Comparison of ENCODE assay signal across 8 cellular contexts in genomic region chr10:117496616-117497028, GRCh38. TPM values are rescaled to one million over a fixed set of nuclear protein-coding genes. Genes with fewer than 3 reads are reported as not detected.
DNase-seq lines count a peak whose midpoint lies in the region; ATAC-seq and TF ChIP-seq lines count a peak whose summit lies in the region.

No MANE protein-coding gene starts in this region.

- H3K9me3 ChIP-seq in A673 (ENCODE audit: low read depth, low read length, poor library complexity, severe bottlenecking) = no peaks in the 10 kb centered on the region

- H3K27ac Mint-ChIP-seq in central memory CD8-positive, alpha-beta T cell (ENCODE audit: low read depth) = no peak overlapping the region

- peak; percentile 96 for TF ChIP-seq CTCF in A673 (conservative IDR thresholded peaks at IDR 0.05; ENCODE audit: low read depth, low read length)

- no peak overlapping the region for H3K27ac ChIP-seq in A673 (ENCODE audit: low read depth, low read length, poor library complexity, severe bottlenecking)

- H3K4me3 Mint-ChIP-seq in central memory CD8-positive, alpha-beta T cell = no peak overlapping the region

- no TSS peak for BruUV-seq in A673 (replicated peaks; lab: Mats Ljungman, UMichigan)

- ATAC-seq in GM18867 (IDR thresholded peaks at IDR 0.05; ENCODE audit: unreplicated experiment) (peak; percentile 76), HG03135 (IDR thresholded peaks at IDR 0.05; ENCODE audit: unreplicated experiment) (peak; percentile 76)
- peak; percentile 52 for ATAC-seq in central memory CD8-positive, alpha-beta T cell (replicated peaks; ENCODE audit: extremely low read depth, poor library complexity, severe bottlenecking)

- peaks cover 39% of the 10 kb centered on the region for H3K27me3 ChIP-seq in A673 (replicated peaks; ENCODE audit: insufficient read depth, low read depth, low read length, poor library complexity)

- H3K9me3 Mint-ChIP-seq in central memory CD8-positive, alpha-beta T cell = no peaks in the 10 kb centered on the region

- CTCF ChIA-PET in A673 (lab: Charles Lee) = interaction anchor here (0.6 to 1.0 kb wide), 4 partner anchors 280 to 963 kb away, joined by 3 to 8 read pairs (median 4); no protein-coding TSS in a partner anchor

- no peaks in the 10 kb centered on the region for H3K4me1 Mint-ChIP-seq in central memory CD8-positive, alpha-beta T cell

- intact Hi-C loops in A673 (cut with micrococcal nuclease; ENCODE audit: unreplicated experiment) = loop anchor here (1.0 to 10.0 kb wide), 6 partner anchors 611 to 1048 kb away; no protein-coding TSS in a partner anchor

- H3K4me3 ChIP-seq in A673 (ENCODE audit: low read depth, low read length, poor library complexity, severe bottlenecking) = no peak overlapping the region

- H3K27me3 Mint-ChIP-seq in central memory CD8-positive, alpha-beta T cell = peaks cover 58% of the 10 kb centered on the region

- no peaks in the 10 kb centered on the region for H3K36me3 Mint-ChIP-seq in central memory CD8-positive, alpha-beta T cell (ENCODE audit: insufficient read depth)

- H3K36me3 ChIP-seq in A673 (ENCODE audit: insufficient read depth, low read length, poor library complexity, severe bottlenecking) = no peaks in the 10 kb centered on the region

- peak; percentile 84 for DNase-seq in A673 (ENCODE audit: low spot score)
- DNase-seq in NCI-H226 = peak; percentile 65
- DNase-seq in activated CD4-positive, alpha-beta T cell treated with anti-CD3 and anti-CD28 coated beads for 1 hour = peak; percentile 54
- DNase-seq in central memory CD8-positive, alpha-beta T cell (ENCODE audit: low spot score in 2 of 2) = peak; percentile 37 to 54
- peak; percentile 90 for DNase-seq in kidney tubule cell (ENCODE audit: low spot score)
- peak; percentile 78 to 79 for DNase-seq in stimulated activated CD4-positive, alpha-beta T cell treated with anti-CD3 and anti-CD28 coated beads, Interleukin-2, amount 100 ng/mL, for 24 hours

- no peaks in the 10 kb centered on the region for H3K4me1 ChIP-seq in A673 (ENCODE audit: insufficient read depth, low read length, poor library complexity, severe bottlenecking)

- POLR2A ChIA-PET in A673 (lab: Charles Lee; ENCODE audit: low non-redundant PET) = interaction anchor here (0.6 kb wide), 1 partner anchor 42 kb away, joined by 3 read pairs; no protein-coding TSS in a partner anchor

RNA-seq across cellular contexts. Expression of gene EMX2, which starts 45.9 kb away (rescaled TPM):
- total RNA-seq in A673 (2021) = not detected in 2 replicates
